Comparison of ENCODE assay signal across 1 cellular context in genomic region chr16:57536306-57537193, GRCh38.
A peak's percentile ranks its signal among the peaks of the same experiment; 100 is the strongest.
TF ChIP-seq lines count a peak whose summit lies in the region.

CCDC102A (minus strand) TSS chr16:57536571; CDS start chr16:57529177, 7,394 bp downstream.

TF ChIP-seq in HepG2, 621 proteins besides CTCF, POLR2A, EP300 and RAD21 (continued from another document and continues in another):
- TF ChIP-seq THRA (CRISPR knock-in tag; IDR thresholded peaks at IDR 0.05; ENCODE audit: borderline replicate concordance) = no peak
- TF ChIP-seq PAXIP1 (CRISPR knock-in tag; conservative IDR thresholded peaks at IDR 0.05) = no peak
- peak; percentile 87; the same call in 1 of the 2 replicates for TF ChIP-seq ZNF572 (CRISPR knock-in tag; IDR thresholded peaks at IDR 0.05)
- TF ChIP-seq MEIS1 (CRISPR knock-in tag; IDR thresholded peaks at IDR 0.05; ENCODE audit: borderline replicate concordance) = no peak
- TF ChIP-seq ZNF749 (CRISPR knock-in tag; IDR thresholded peaks at IDR 0.05; ENCODE audit: borderline replicate concordance) = no peak
- 0 out of 2 replicates have a peak, but pooled peaks have one; percentile 26 for TF ChIP-seq ZNF143 (CRISPR knock-in tag; IDR thresholded peaks at IDR 0.05)
- no peak for TF ChIP-seq SNAPC5 (CRISPR knock-in tag; IDR thresholded peaks at IDR 0.05; ENCODE audit: borderline replicate concordance)
- peak; percentile 59; the same call in 1 of the 2 replicates for TF ChIP-seq ZNF253 (CRISPR knock-in tag; IDR thresholded peaks at IDR 0.05; ENCODE audit: borderline replicate concordance)
- TF ChIP-seq KMT2B (CRISPR knock-in tag; IDR thresholded peaks at IDR 0.05) = no peak
- TF ChIP-seq FOXK2 (IDR thresholded peaks at IDR 0.05) = no peak
- TF ChIP-seq TRAFD1 (CRISPR knock-in tag; IDR thresholded peaks at IDR 0.05; ENCODE audit: borderline replicate concordance) = no peak
- TF ChIP-seq ZBTB2 (CRISPR knock-in tag; IDR thresholded peaks at IDR 0.05; ENCODE audit: low read depth) = peak; percentile 67; the same call in 1 of the 2 replicates
- TF ChIP-seq RNF2 (conservative IDR thresholded peaks at IDR 0.05; ENCODE audit: low read depth) = peak; percentile 37; the same call in 1 of the 2 replicates
- TF ChIP-seq JARID2 (CRISPR knock-in tag; IDR thresholded peaks at IDR 0.05; ENCODE audit: insufficient replicate concordance) = no peak
- no peak for TF ChIP-seq ZNF251 (CRISPR knock-in tag; IDR thresholded peaks at IDR 0.05)
- TF ChIP-seq KLF13 (CRISPR knock-in tag; IDR thresholded peaks at IDR 0.05) = no peak
- no peak for TF ChIP-seq GTF3A (CRISPR knock-in tag; conservative IDR thresholded peaks at IDR 0.05)
- no peak for TF ChIP-seq CENPBD1 (CRISPR knock-in tag; IDR thresholded peaks at IDR 0.05; ENCODE audit: borderline replicate concordance, low read depth)
- TF ChIP-seq THAP7 (CRISPR knock-in tag; IDR thresholded peaks at IDR 0.05) = 0 out of 2 replicates have a peak, but pooled peaks have one; percentile 25
- no peak for TF ChIP-seq ZNF614 (CRISPR knock-in tag; IDR thresholded peaks at IDR 0.05; ENCODE audit: borderline replicate concordance)
- TF ChIP-seq THAP9 (CRISPR knock-in tag; IDR thresholded peaks at IDR 0.05; ENCODE audit: borderline replicate concordance) = peak; percentile 48; the same call in 1 of the 2 replicates
- no peak for TF ChIP-seq ELF4 (CRISPR knock-in tag; IDR thresholded peaks at IDR 0.05; ENCODE audit: borderline replicate concordance)
- TF ChIP-seq AGO2 (optimal IDR thresholded peaks at IDR 0.05; ENCODE audit: low read depth, low read length) = no peak
- no peak for TF ChIP-seq ZFYVE20 (CRISPR knock-in tag; IDR thresholded peaks at IDR 0.05; ENCODE audit: borderline replicate concordance, low read depth)
- no peak for TF ChIP-seq ZNF550 (CRISPR knock-in tag; IDR thresholded peaks at IDR 0.05; ENCODE audit: borderline replicate concordance)
- TF ChIP-seq MNT (IDR thresholded peaks at IDR 0.05) = no peak
- no peak for TF ChIP-seq ZNF484 (CRISPR knock-in tag; IDR thresholded peaks at IDR 0.05; ENCODE audit: borderline replicate concordance, low read depth)
- TF ChIP-seq RBM39 (IDR thresholded peaks at IDR 0.05; ENCODE audit: low read depth, low read length, poor library complexity, severe bottlenecking) = peak; percentile 74
- TF ChIP-seq ZNF580 (CRISPR knock-in tag; IDR thresholded peaks at IDR 0.05; ENCODE audit: borderline replicate concordance, low read depth) = no peak; the same call in 1 of the 2 replicates
- TF ChIP-seq TBX2 (CRISPR knock-in tag; IDR thresholded peaks at IDR 0.05; ENCODE audit: borderline replicate concordance) = no peak
- no peak for TF ChIP-seq ZNF747 (CRISPR knock-in tag; IDR thresholded peaks at IDR 0.05; ENCODE audit: borderline replicate concordance)
- TF ChIP-seq KMT2A (CRISPR knock-in tag; IDR thresholded peaks at IDR 0.05) = no peak; the same call in 1 of the 2 replicates
- no peak for TF ChIP-seq FOXO4 (CRISPR knock-in tag; conservative IDR thresholded peaks at IDR 0.05)
- TF ChIP-seq NCOA1 (CRISPR knock-in tag; IDR thresholded peaks at IDR 0.05) = 0 out of 2 replicates have a peak, but pooled peaks have one; percentile 18
- 0 out of 2 replicates have a peak, but pooled peaks have one; percentile 6 for TF ChIP-seq FOXA3 (CRISPR knock-in tag; IDR thresholded peaks at IDR 0.05)
- TF ChIP-seq HNRNPK (IDR thresholded peaks at IDR 0.05; ENCODE audit: low read depth, low read length, poor library complexity, severe bottlenecking) = peak; percentile 37
- TF ChIP-seq SKI (IDR thresholded peaks at IDR 0.05; ENCODE audit: partially characterized antibody) = peak; percentile 34
- 0 out of 2 replicates have a peak, but pooled peaks have one; percentile 43 for TF ChIP-seq KDM5B (CRISPR knock-in tag; IDR thresholded peaks at IDR 0.05; ENCODE audit: borderline replicate concordance)
- TF ChIP-seq TP53 (CRISPR knock-in tag; conservative IDR thresholded peaks at IDR 0.05) = no peak
- TF ChIP-seq ATF4 (CRISPR knock-in tag; IDR thresholded peaks at IDR 0.05) = no peak
- no peak; the same call in 1 of the 2 replicates for TF ChIP-seq MIER3 (CRISPR knock-in tag; IDR thresholded peaks at IDR 0.05; ENCODE audit: borderline replicate concordance)
